ENCODE assay signal across 12 cellular contexts in the genomic region with DNA sequence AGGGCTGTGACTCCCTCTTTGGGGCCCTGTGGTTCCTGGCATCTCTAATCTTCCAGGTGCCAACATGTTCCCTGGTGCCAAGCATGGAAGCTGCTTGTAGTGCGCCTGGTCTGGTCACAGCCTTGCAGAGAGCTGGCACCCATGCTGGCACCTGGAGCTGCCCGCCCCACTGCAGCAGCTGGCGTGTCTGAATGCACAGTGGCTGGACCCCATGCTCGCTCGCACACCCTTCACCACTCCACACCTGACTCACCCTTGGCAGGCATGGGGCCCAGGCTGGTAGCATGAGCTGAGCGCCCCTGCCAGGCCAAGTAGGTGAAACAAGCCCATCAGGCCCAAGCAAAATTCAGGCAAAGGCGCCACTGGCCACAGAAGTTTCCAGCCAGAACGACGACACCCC.
"Had no signal": no experiment of that assay in that cellular context is flagged by ENCODE, and none has a peak within 500 bp of the region (broad histone marks: within the 10 kb centered on the region; RNA-seq: fewer than 3 reads in every experiment).

No MANE protein-coding gene starts in this region.

- H3K36me3 ChIP-seq: left lung, lower lobe of right lung, spleen, stomach had no signal

- H3K27ac Mint-ChIP-seq: nephron progenitor cell had no signal

- H3K27me3 ChIP-seq: hepatocyte had no signal

- H3K4me1 ChIP-seq: left lung, lower lobe of right lung, spleen had no signal

- H3K27ac ChIP-seq: coronary artery, hepatocyte, left lung, lower lobe of right lung, spleen, stomach had no signal

- H2AFZ ChIP-seq: hepatocyte had no signal

- DNase-seq: effector CD4-positive, alpha-beta T cell; foreskin melanocyte; left lung; lower lobe of right lung; nephron progenitor cell; stimulated activated CD4-positive, alpha-beta T cell treated with anti-CD3 and anti-CD28 coated beads, Interleukin-4, amount 100 ng/mL, for 4 hours; stimulated activated naive CD4-positive, alpha-beta T cell; stomach; trophoblast cell had no signal

- H3K9me3 ChIP-seq: left lung, lower lobe of right lung, spleen, stomach had no signal

- H3K79me2 ChIP-seq: hepatocyte had no signal

- H3K4me1 Mint-ChIP-seq: nephron progenitor cell had no signal

- H3K4me3 ChIP-seq: coronary artery, hepatocyte, left lung, lower lobe of right lung, spleen, stomach had no signal
